1 cellular context compared by ENCODE assay signal in the genomic region with DNA sequence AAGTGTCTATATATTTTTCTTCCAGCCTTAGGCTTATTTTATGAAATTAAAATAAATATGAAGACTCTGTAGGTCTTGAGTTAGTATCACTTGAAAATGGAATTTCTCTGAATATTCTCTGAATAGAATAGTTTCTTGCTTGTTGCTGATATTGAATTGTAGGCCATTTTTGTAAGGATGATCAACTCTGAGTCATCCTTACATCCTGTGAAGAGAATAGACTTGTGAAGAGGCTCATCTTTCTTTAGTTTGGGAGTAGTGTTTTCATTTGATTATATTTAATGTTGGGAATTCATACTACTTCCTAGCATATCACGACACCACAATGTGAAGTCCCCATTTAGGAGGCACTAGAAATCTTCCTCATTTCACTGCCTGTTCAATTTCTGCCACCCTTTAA.
TF ChIP-seq lines count a peak whose summit lies in the region.

No MANE protein-coding gene starts in this region.

TF ChIP-seq in SK-N-SH, 30 proteins besides CTCF, POLR2A, EP300 and RAD21 (continued from another document):
- TF ChIP-seq, protein P1, sequence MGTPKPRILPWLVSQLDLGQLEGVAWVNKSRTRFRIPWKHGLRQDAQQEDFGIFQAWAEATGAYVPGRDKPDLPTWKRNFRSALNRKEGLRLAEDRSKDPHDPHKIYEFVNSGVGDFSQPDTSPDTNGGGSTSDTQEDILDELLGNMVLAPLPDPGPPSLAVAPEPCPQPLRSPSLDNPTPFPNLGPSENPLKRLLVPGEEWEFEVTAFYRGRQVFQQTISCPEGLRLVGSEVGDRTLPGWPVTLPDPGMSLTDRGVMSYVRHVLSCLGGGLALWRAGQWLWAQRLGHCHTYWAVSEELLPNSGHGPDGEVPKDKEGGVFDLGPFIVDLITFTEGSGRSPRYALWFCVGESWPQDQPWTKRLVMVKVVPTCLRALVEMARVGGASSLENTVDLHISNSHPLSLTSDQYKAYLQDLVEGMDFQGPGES (IDR thresholded peaks at IDR 0.05; ENCODE audit: low read depth, low read length) = no peak
- TF ChIP-seq, protein P2, sequence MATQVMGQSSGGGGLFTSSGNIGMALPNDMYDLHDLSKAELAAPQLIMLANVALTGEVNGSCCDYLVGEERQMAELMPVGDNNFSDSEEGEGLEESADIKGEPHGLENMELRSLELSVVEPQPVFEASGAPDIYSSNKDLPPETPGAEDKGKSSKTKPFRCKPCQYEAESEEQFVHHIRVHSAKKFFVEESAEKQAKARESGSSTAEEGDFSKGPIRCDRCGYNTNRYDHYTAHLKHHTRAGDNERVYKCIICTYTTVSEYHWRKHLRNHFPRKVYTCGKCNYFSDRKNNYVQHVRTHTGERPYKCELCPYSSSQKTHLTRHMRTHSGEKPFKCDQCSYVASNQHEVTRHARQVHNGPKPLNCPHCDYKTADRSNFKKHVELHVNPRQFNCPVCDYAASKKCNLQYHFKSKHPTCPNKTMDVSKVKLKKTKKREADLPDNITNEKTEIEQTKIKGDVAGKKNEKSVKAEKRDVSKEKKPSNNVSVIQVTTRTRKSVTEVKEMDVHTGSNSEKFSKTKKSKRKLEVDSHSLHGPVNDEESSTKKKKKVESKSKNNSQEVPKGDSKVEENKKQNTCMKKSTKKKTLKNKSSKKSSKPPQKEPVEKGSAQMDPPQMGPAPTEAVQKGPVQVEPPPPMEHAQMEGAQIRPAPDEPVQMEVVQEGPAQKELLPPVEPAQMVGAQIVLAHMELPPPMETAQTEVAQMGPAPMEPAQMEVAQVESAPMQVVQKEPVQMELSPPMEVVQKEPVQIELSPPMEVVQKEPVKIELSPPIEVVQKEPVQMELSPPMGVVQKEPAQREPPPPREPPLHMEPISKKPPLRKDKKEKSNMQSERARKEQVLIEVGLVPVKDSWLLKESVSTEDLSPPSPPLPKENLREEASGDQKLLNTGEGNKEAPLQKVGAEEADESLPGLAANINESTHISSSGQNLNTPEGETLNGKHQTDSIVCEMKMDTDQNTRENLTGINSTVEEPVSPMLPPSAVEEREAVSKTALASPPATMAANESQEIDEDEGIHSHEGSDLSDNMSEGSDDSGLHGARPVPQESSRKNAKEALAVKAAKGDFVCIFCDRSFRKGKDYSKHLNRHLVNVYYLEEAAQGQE (IDR thresholded peaks at IDR 0.05; ENCODE audit: low read depth, low read length) = no peak
- TF ChIP-seq YY1 (IDR thresholded peaks at IDR 0.05; ENCODE audit: low read depth) (no peak), GATA2 (CRISPR knock-in tag; IDR thresholded peaks at IDR 0.05) (no peak), MEF2A (IDR thresholded peaks at IDR 0.05; ENCODE audit: borderline replicate concordance, low read depth) (no peak), NRF1 (IDR thresholded peaks at IDR 0.05; ENCODE audit: low read depth, low read length) (no peak), MXI1 (IDR thresholded peaks at IDR 0.05; ENCODE audit: low read depth, low read length) (no peak), EZH2phosphoT487 (IDR thresholded peaks at IDR 0.05; ENCODE audit: borderline replicate concordance, low read depth) (no peak), FOSL2 (IDR thresholded peaks at IDR 0.05; ENCODE audit: borderline replicate concordance, low read depth) (peak; percentile 27; the same call in 1 of the 2 replicates), JUND (IDR thresholded peaks at IDR 0.05) (peak; percentile 20; the same call in 1 of the 2 replicates)
- TF ChIP-seq, protein P3, sequence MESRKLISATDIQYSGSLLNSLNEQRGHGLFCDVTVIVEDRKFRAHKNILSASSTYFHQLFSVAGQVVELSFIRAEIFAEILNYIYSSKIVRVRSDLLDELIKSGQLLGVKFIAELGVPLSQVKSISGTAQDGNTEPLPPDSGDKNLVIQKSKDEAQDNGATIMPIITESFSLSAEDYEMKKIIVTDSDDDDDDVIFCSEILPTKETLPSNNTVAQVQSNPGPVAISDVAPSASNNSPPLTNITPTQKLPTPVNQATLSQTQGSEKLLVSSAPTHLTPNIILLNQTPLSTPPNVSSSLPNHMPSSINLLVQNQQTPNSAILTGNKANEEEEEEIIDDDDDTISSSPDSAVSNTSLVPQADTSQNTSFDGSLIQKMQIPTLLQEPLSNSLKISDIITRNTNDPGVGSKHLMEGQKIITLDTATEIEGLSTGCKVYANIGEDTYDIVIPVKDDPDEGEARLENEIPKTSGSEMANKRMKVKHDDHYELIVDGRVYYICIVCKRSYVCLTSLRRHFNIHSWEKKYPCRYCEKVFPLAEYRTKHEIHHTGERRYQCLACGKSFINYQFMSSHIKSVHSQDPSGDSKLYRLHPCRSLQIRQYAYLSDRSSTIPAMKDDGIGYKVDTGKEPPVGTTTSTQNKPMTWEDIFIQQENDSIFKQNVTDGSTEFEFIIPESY (IDR thresholded peaks at IDR 0.05; ENCODE audit: borderline replicate concordance, low read depth) = no peak
- TF ChIP-seq, protein P4, sequence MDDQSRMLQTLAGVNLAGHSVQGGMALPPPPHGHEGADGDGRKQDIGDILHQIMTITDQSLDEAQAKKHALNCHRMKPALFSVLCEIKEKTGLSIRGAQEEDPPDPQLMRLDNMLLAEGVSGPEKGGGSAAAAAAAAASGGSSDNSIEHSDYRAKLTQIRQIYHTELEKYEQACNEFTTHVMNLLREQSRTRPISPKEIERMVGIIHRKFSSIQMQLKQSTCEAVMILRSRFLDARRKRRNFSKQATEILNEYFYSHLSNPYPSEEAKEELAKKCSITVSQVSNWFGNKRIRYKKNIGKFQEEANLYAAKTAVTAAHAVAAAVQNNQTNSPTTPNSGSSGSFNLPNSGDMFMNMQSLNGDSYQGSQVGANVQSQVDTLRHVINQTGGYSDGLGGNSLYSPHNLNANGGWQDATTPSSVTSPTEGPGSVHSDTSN (IDR thresholded peaks at IDR 0.05) = no peak
